ENCODE assay signal across 4 cellular contexts in genomic region chr15:35081626-35082365, GRCh38. TPM values are rescaled to one million over a fixed set of nuclear protein-coding genes. Genes with fewer than 3 reads are reported as not detected.
"Had no signal": no experiment of that assay in that cellular context is flagged by ENCODE, and none has a peak within 500 bp of the region (broad histone marks: within the 10 kb centered on the region; RNA-seq: fewer than 3 reads in every experiment).

No MANE protein-coding gene starts in this region.

RNA-seq across cellular contexts. Expression of gene NANOGP8, which starts 3.3 kb away (rescaled TPM):
- total RNA-seq: stomach, upper lobe of right lung, vagina had no signal
- polyA plus RNA-seq: stomach, urinary bladder had no signal
